In the genomic region with DNA sequence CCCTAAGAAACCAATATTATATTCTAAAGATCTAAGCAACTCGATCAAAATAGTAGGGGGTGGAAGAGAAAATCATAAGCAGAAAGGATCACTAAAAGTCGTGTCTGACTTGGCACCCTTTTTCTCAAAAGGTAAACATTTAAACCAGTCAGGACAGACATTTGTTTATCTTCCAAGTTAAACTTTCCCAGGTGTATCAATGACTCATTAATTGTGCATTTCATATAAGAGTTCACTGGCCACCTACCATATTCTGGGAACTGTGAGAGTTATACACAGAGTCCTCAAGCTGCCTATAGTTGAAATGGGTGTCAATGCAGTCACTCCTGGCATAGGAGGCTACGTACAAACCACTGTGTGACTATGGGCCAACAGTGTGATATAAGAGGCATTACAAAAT, we compare ENCODE assay signal across 1 cellular context.
TF ChIP-seq lines count a peak whose summit lies in the region.

No MANE protein-coding gene starts in this region.

TF ChIP-seq in liver, 16 proteins besides CTCF, POLR2A, EP300 and RAD21 (continued from another document):
- TF ChIP-seq ATF3 (IDR thresholded peaks at IDR 0.05) (peak; percentile 70), SP1 (IDR thresholded peaks at IDR 0.05) (peak; percentile 32), HNF4A (conservative IDR thresholded peaks at IDR 0.05) (peak; percentile 33 to 62), YY1 (IDR thresholded peaks at IDR 0.05) (peak; percentile 76)
